In genomic region chr9:122940603-122941559, GRCh38 we compare ENCODE assay signal across 8 cellular contexts. TPM values are rescaled to one million over a fixed set of nuclear protein-coding genes. Genes with fewer than 3 reads are reported as not detected.
A peak's percentile ranks its signal among the peaks of the same experiment; 100 is the strongest.
DNase-seq lines count a peak whose midpoint lies in the region; ATAC-seq and TF ChIP-seq lines count a peak whose summit lies in the region.

Gene RABGAP1 (plus strand): TSS chr9:122941020. CDS start chr9:122957060, 16,040 bp downstream.

- H3K4me3 ChIP-seq in GM08714 (ENCODE audit: low read length) (peak within 1 kb of the TSS; percentile 85), osteoblast (ENCODE audit: insufficient read depth, low read length) (peak within 1 kb of the TSS; percentile 95), thoracic aorta (peak within 1 kb of the TSS; percentile 94)

- H3K27me3 ChIP-seq in osteoblast (ENCODE audit: insufficient read depth, low read length) = no peaks in the 10 kb centered on the region
- no peaks in the 10 kb centered on the region for H3K27me3 ChIP-seq in thoracic aorta (replicated peaks; ENCODE audit: insufficient read depth)

- H3K4me1 ChIP-seq in osteoblast (ENCODE audit: insufficient read depth, low read length) (peaks cover 13% of the 10 kb centered on the region), thoracic aorta (ENCODE audit: control insufficient read depth in 1 of 2, low read depth in 2 of 2) (peaks cover 12 to 40% of the 10 kb centered on the region in 2 donors)

- no peaks in the 10 kb centered on the region for H3K27me3 Mint-ChIP-seq in activated naive CD8-positive, alpha-beta T cell
- peaks cover 4% of the 10 kb centered on the region for H3K27me3 Mint-ChIP-seq in glutamatergic neuron (ENCODE audit: unreplicated experiment)

- peaks cover 59% of the 10 kb centered on the region for H3K79me2 ChIP-seq in osteoblast (ENCODE audit: insufficient read depth, low read length)

- peak within 1 kb of the TSS; percentile 99 for H3K4me2 ChIP-seq in osteoblast (ENCODE audit: insufficient read depth, low read length)

- H3K36me3 Mint-ChIP-seq in activated naive CD8-positive, alpha-beta T cell = peaks cover 5% of the 10 kb centered on the region
- H3K36me3 Mint-ChIP-seq in glutamatergic neuron (ENCODE audit: unreplicated experiment) = no peaks in the 10 kb centered on the region

- H2AFZ ChIP-seq in osteoblast (ENCODE audit: low read length) = peak within 1 kb of the TSS; percentile 97

- DNase-seq in NCI-H1092 treated with DMSO at 0.1 percent for 48 hours (lab: John Stamatoyannopoulos, UW) = peak; percentile 97
- DNase-seq in SKM-1 (lab: John Stamatoyannopoulos, UW; ENCODE audit: unreplicated experiment) = peak; percentile 94
- DNase-seq in glutamatergic neuron = peak; percentile 100
- DNase-seq in osteoblast (ENCODE audit: insufficient read length, low spot score, missing footprints) = peak; percentile 96
- peak; percentile 97 for DNase-seq in thoracic aorta (ENCODE audit: low spot score)

- H3K9me3 ChIP-seq in osteoblast (ENCODE audit: low read depth, low read length) (no peaks in the 10 kb centered on the region), thoracic aorta (no peaks in the 10 kb centered on the region)

- peak within 1 kb of the TSS; percentile 98 for H3K4me3 Mint-ChIP-seq in activated naive CD8-positive, alpha-beta T cell
- H3K4me3 Mint-ChIP-seq in glutamatergic neuron (ENCODE audit: unreplicated experiment) = peak within 1 kb of the TSS; percentile 95

- no peaks in the 10 kb centered on the region for H3K9me3 Mint-ChIP-seq in activated naive CD8-positive, alpha-beta T cell (ENCODE audit: low read depth)
- peaks cover 7% of the 10 kb centered on the region for H3K9me3 Mint-ChIP-seq in glutamatergic neuron (ENCODE audit: unreplicated experiment)

- H3K36me3 ChIP-seq in osteoblast (ENCODE audit: insufficient read depth, low read length) (peaks cover 12% of the 10 kb centered on the region), thoracic aorta (peaks cover 10% of the 10 kb centered on the region)

- TF ChIP-seq CTCF in glutamatergic neuron (IDR thresholded peaks at IDR 0.05; ENCODE audit: partially characterized antibody, unreplicated experiment) (no peak), osteoblast (IDR thresholded peaks at IDR 0.05; ENCODE audit: extremely low read depth, low read depth, low read length) (no peak), thoracic aorta (IDR thresholded peaks at IDR 0.05) (no peak)

- peak within 1 kb of the TSS; percentile 81 for H3K27ac Mint-ChIP-seq in activated naive CD8-positive, alpha-beta T cell
- H3K27ac Mint-ChIP-seq in glutamatergic neuron (ENCODE audit: unreplicated experiment) = peak within 1 kb of the TSS; percentile 93

- peak within 1 kb of the TSS; percentile 81 for H3K27ac ChIP-seq in osteoblast (ENCODE audit: low read depth, low read length)
- H3K27ac ChIP-seq in thoracic aorta = peak within 1 kb of the TSS; percentile 85 to 91

- ATAC-seq in HG02610 (IDR thresholded peaks at IDR 0.05; ENCODE audit: unreplicated experiment) (peak; percentile 98), thoracic aorta (ENCODE audit: insufficient number of reproducible peaks, low FRiP score, low read depth) (peak; percentile 93)

- peaks cover 28% of the 10 kb centered on the region for H4K20me1 ChIP-seq in osteoblast (ENCODE audit: insufficient read depth, low read length)

- peaks cover 41% of the 10 kb centered on the region for H3K4me1 Mint-ChIP-seq in activated naive CD8-positive, alpha-beta T cell (ENCODE audit: low read depth)
- H3K4me1 Mint-ChIP-seq in glutamatergic neuron (ENCODE audit: low read depth, unreplicated experiment) = no peaks in the 10 kb centered on the region

RNA-seq across cellular contexts. Expression of gene RABGAP1, which starts in this region (rescaled TPM):
- total RNA-seq in glutamatergic neuron (ENCODE audit: unreplicated experiment) (80.2 TPM), osteoblast (49.2 and 56.9 TPM in 2 replicates), thoracic aorta (10 to 100 TPM; 84.7 to 91.7 TPM)

Comparison
In these comparisons a context has a peak if more than half of its experiments do, and no peak if none do; other contexts are left out.
1. Peak in every context shown above with its lines: DNase-seq, ATAC-seq, H3K4me3 ChIP-seq and H3K27ac ChIP-seq.